16 cellular contexts compared by ENCODE assay signal in the genomic region with DNA sequence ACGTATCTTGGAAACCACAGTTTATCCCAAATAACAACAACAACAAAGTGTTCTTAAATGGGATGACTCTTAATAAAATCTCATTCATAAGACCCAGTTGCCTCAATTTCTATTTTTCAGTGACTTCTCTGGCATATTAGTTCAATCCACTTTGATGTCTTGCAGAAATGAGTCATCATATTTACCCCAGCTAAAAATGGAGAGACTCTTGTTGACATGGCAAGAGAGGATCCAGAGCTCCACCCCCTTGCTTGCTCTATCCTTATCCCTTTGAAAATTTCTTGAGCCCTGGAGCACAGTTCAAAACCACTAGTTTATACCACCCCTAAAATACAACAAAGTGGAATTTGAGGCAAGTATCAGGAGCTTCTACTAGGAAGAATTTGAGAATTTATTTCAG. TPM values are rescaled to one million over a fixed set of nuclear protein-coding genes. Genes with fewer than 3 reads are reported as not detected.
DNase-seq lines count a peak whose midpoint lies in the region; ATAC-seq, FAIRE-seq and TF ChIP-seq lines count a peak whose summit lies in the region.
"Had no signal": no experiment of that assay in that cellular context is flagged by ENCODE, and none has a peak within 500 bp of the region (broad histone marks: within the 10 kb centered on the region; RNA-seq: fewer than 3 reads in every experiment).

No MANE protein-coding gene starts in this region.

- TF ChIP-seq POLR2A in A549 (IDR thresholded peaks at IDR 0.05; ENCODE audit: low read length) (no peak), K562 (conservative IDR thresholded peaks at IDR 0.05) (no peak)

- no peak for ATAC-seq in A549
- no peak for ATAC-seq in K562
- ATAC-seq in HG03135 (IDR thresholded peaks at IDR 0.05; ENCODE audit: unreplicated experiment): no peak

- H3K36me3 Mint-ChIP-seq in HFFc6 (ENCODE audit: low read depth) (peaks cover 8% of the 10 kb centered on the region; the same call in 1 of the 2 replicates), mesothelial cell of epicardium (peaks cover 45% of the 10 kb centered on the region), osteocyte (ENCODE audit: unreplicated experiment) (peaks cover 32% of the 10 kb centered on the region)
- H3K36me3 Mint-ChIP-seq: CD4-positive, CD25-positive, alpha-beta regulatory T cell had no signal

- TF ChIP-seq EP300 in A549 (IDR thresholded peaks at IDR 0.05) (no peak), K562 (IDR thresholded peaks at IDR 0.05; ENCODE audit: low read length) (no peak)

- no peak overlapping the region for H2AFZ ChIP-seq in K562 (ENCODE audit: low read depth, low read length)

- H3K9me3 ChIP-seq in A549 (no peaks in the 10 kb centered on the region), K562 (replicated peaks; ENCODE audit: control insufficient read depth, insufficient read depth, low read depth, low read length) (no peaks in the 10 kb centered on the region)
- H3K9me3 ChIP-seq: HAP-1 had no signal

- TF ChIP-seq CTCF in A549 (IDR thresholded peaks at IDR 0.05): no peak
- TF ChIP-seq CTCF in HFFc6 (IDR thresholded peaks at IDR 0.05): no peak
- TF ChIP-seq CTCF in K562 (IDR thresholded peaks at IDR 0.05 in 2 of 3, conservative IDR thresholded peaks at IDR 0.05 in 1 of 3; ENCODE audit: insufficient read depth in 2 of 3, low read depth in 1 of 3, low read length in 3 of 3): no peak
- no peak for TF ChIP-seq CTCF in mesothelial cell of epicardium (IDR thresholded peaks at IDR 0.05; ENCODE audit: unreplicated experiment)
- no peak for TF ChIP-seq CTCF in osteocyte (IDR thresholded peaks at IDR 0.05)

- peaks cover 3 to 4% of the 10 kb centered on the region in 2 experiments; a peak in 3 of 5 replicates for H3K27me3 ChIP-seq in K562 (ENCODE audit: control insufficient read depth in 2 of 2, insufficient read depth in 2 of 2, low read length in 2 of 2)

- no peaks in the 10 kb centered on the region for H3K9me3 Mint-ChIP-seq in HFFc6
- H3K9me3 Mint-ChIP-seq in mesothelial cell of epicardium: peaks cover 3% of the 10 kb centered on the region
- peaks cover 3% of the 10 kb centered on the region for H3K9me3 Mint-ChIP-seq in osteocyte (ENCODE audit: unreplicated experiment)

- WGBS in A549 (ENCODE audit: missing lambda C conversion rate): 81% methylated on average over 1 of the region's 1 CpG
- 0% methylated on average over 1 of the region's 1 CpG for WGBS in K562 (ENCODE audit: insufficient coverage, low coverage, missing lambda C conversion rate)

- in situ Hi-C loops in K562 (cut with MboI): no loop called here

- H3K36me3 ChIP-seq in K562 (ENCODE audit: control insufficient read depth, insufficient read depth, low read length): no peaks in the 10 kb centered on the region
- H3K36me3 ChIP-seq: HAP-1 had no signal

- CTCF ChIA-PET in A549 (lab: Yijun Ruan, JAX) (no interaction called here), K562 (lab: Yijun Ruan, JAX; ENCODE audit: low intra/inter-chr PET ratio) (no interaction called here)

- no peak overlapping the region for H3K27ac ChIP-seq in A549
- H3K27ac ChIP-seq in K562 (ENCODE audit: extremely low read depth, low read depth, low read length): no peak overlapping the region

- H4K20me1 ChIP-seq in K562 (replicated peaks; ENCODE audit: control insufficient read depth, insufficient read depth, low read length): no peaks in the 10 kb centered on the region

- FAIRE-seq in A549 (lab: Jason Lieb, UNC): peak; percentile 72
- no peak for FAIRE-seq in K562 (lab: Jason Lieb, UNC)

- H3K9me1 ChIP-seq in K562 (ENCODE audit: control insufficient read depth, insufficient read depth, low read length): no peaks in the 10 kb centered on the region

- no peak overlapping the region for H3K9ac ChIP-seq in K562 (ENCODE audit: insufficient read depth in 1 of 2, low read depth in 2 of 2, low read length in 2 of 2)

- H3K4me3 Mint-ChIP-seq in HFFc6 (no peak overlapping the region), mesothelial cell of epicardium (no peak overlapping the region), osteocyte (ENCODE audit: unreplicated experiment) (no peak overlapping the region)
- H3K4me3 Mint-ChIP-seq: CD4-positive, CD25-positive, alpha-beta regulatory T cell had no signal

- POLR2A ChIA-PET in A549 (lab: Yijun Ruan, JAX): no interaction called here
- POLR2A ChIA-PET in K562 (lab: Yijun Ruan, JAX): no interaction called here

- no TSS peak for BruUV-seq in K562 (replicated peaks; lab: Mats Ljungman, UMichigan)

- H3K27ac Mint-ChIP-seq in HFFc6: no peak overlapping the region
- peak overlapping the region; percentile 39 for H3K27ac Mint-ChIP-seq in mesothelial cell of epicardium
- no peak overlapping the region for H3K27ac Mint-ChIP-seq in osteocyte (ENCODE audit: unreplicated experiment)
- H3K27ac Mint-ChIP-seq: CD4-positive, CD25-positive, alpha-beta regulatory T cell had no signal

- TF ChIP-seq RAD21 in A549 (conservative IDR thresholded peaks at IDR 0.05 in 1 of 2, IDR thresholded peaks at IDR 0.05 in 1 of 2) (no peak), K562 (CRISPR knock-in tag; conservative IDR thresholded peaks at IDR 0.05 in 1 of 2, IDR thresholded peaks at IDR 0.05 in 1 of 2) (no peak)

- H3K4me2 ChIP-seq in A549 (peak overlapping the region; percentile 23), K562 (ENCODE audit: insufficient read depth, low read length) (no peak overlapping the region)

- DNase-seq in A549 (ENCODE audit: low read depth in 1 of 2, low spot score in 1 of 2) (peak in 1 of 2 experiments; percentile 25), HFFc6 (peak; percentile 5), K562 (ENCODE audit: extremely low read depth in 1 of 4, low spot score in 3 of 4) (no peak), mesothelial cell of epicardium (ENCODE audit: low spot score in 2 of 2, unreplicated experiment in 2 of 2) (no peak), osteocyte (ENCODE audit: extremely low spot score, unreplicated experiment) (no peak), EL (no peak)
- no peak for DNase-seq in stimulated activated naive CD4-positive, alpha-beta T cell treated with Interleukin-2 at 50 U/mL for 16 hours (lab: John Stamatoyannopoulos, UW)
- DNase-seq: ACHN; Calu3; CD4-positive, CD25-positive, alpha-beta regulatory T cell; NCI-H1048; NCI-H146; NCI-H2227 treated with DMSO at 0.1 percent for 48 hours; NCI-H69 had no signal

- H3K27me3 Mint-ChIP-seq in HFFc6 (ENCODE audit: insufficient read depth): peaks cover 1% of the 10 kb centered on the region; the same call in 1 of the 2 replicates
- H3K27me3 Mint-ChIP-seq in mesothelial cell of epicardium (ENCODE audit: low read depth): no peaks in the 10 kb centered on the region
- no peaks in the 10 kb centered on the region for H3K27me3 Mint-ChIP-seq in osteocyte (ENCODE audit: unreplicated experiment)

- H3K4me1 Mint-ChIP-seq in HFFc6 (ENCODE audit: low read depth) (peaks cover 36% of the 10 kb centered on the region), mesothelial cell of epicardium (peaks cover 5% of the 10 kb centered on the region), osteocyte (ENCODE audit: unreplicated experiment) (peaks cover 24% of the 10 kb centered on the region)
- H3K4me1 Mint-ChIP-seq: CD4-positive, CD25-positive, alpha-beta regulatory T cell had no signal

- H3K4me1 ChIP-seq in A549: peaks cover 36% of the 10 kb centered on the region
- no peaks in the 10 kb centered on the region; a peak in 1 of 5 replicates for H3K4me1 ChIP-seq in K562 (replicated peaks in 1 of 2; ENCODE audit: control insufficient read depth in 2 of 2, insufficient read depth in 2 of 2, low read length in 2 of 2)
- H3K4me1 ChIP-seq: HAP-1 had no signal

- intact Hi-C loops in K562 (cut with micrococcal nuclease): no loop called here

- no peak overlapping the region for H3K4me3 ChIP-seq in A549
- H3K4me3 ChIP-seq in K562: no peak overlapping the region
- H3K4me3 ChIP-seq: HAP-1 had no signal

- no peaks in the 10 kb centered on the region for H3K79me2 ChIP-seq in K562 (ENCODE audit: control insufficient read depth, insufficient read depth, low read length)

RNA-seq across cellular contexts. Expression of a gene that starts 20.8 kb away (rescaled TPM):
- polyA plus RNA-seq in A549 (2011; rRNA removed): 42.0 and 47.8 TPM in 2 replicates
- 1.9 and 2.5 TPM in 2 replicates for polyA plus RNA-seq in A549 (2012; cell fraction: cytosol; rRNA removed)
- polyA plus RNA-seq in A549 (2012; cell fraction: nucleus; rRNA removed): 11.0 and 11.6 TPM in 2 replicates
- polyA plus RNA-seq in A549 (2017; fragmentation: RNase III; extraction: RNeasy Plus Mini Kit Qiagen cat#74134 plus additional on column Dnase treatment): 20.1 to 26.0 TPM (median 21.1 TPM) in 3 replicates
- polyA minus RNA-seq in A549 (2011; rRNA and poly(A)+ RNA removed): 104 and 116 TPM in 2 replicates
- 10 to 100 TPM; 18.8 to 25.5 (median 22.5) TPM for total RNA-seq in HFFc6 (2021; fragmentation: NEBNext Ultra II Directional; extraction: Animal tissue kit (Norgen Biotek cat#: 25700))
- 0.05 and 0.16 TPM in 2 replicates for total RNA-seq in K562 (2011; cell fraction: chromatin; rRNA removed; ENCODE audit: low replicate concordance)
- total RNA-seq in K562 (2011; cell fraction: nucleolus; rRNA removed): not detected in 2 replicates
- total RNA-seq in K562 (2011; cell fraction: nucleoplasm; rRNA removed): 0.07 TPM in 1 of 2 replicates, not detected in the other
- 0.05 and 0.37 TPM in 2 replicates for total RNA-seq in K562 (2014; rRNA removed)
- 0.06 and 0.07 TPM in 2 replicates for total RNA-seq in K562 (2014; rRNA removed; fragmentation: Illumina TruSeq; extraction: Trizol)
- 0.22 and 0.26 TPM in 2 replicates for total RNA-seq in K562 (2015; rRNA removed; fragmentation: Illumina TruSeq; extraction: Trizol)
- total RNA-seq in K562 (2021): 0.29 and 0.33 TPM in 2 replicates
- 0.03 and 0.12 TPM in 2 replicates for polyA plus RNA-seq in K562 (2011; rRNA removed)
- polyA plus RNA-seq in K562 (2011; cell fraction: cytosol; rRNA removed): 0.15 and 0.19 TPM in 2 replicates
- polyA plus RNA-seq in K562 (2011; cell fraction: nucleus; rRNA removed): 0.04 and 0.17 TPM in 2 replicates
- polyA plus RNA-seq in K562 (2012): 0.29 and 0.30 TPM in 2 replicates
- 0.12 and 0.29 TPM in 2 replicates for polyA plus RNA-seq in K562 (2014; fragmentation: Illumina TruSeq; extraction: Trizol)
- under 1 TPM; 0.01 to 0.04 TPM for polyA plus RNA-seq in K562 (2014; fragmentation: Nextera tagmentation; extraction: Ambion mirVana)
- polyA plus RNA-seq in K562 (2014; rRNA removed): 0.01 and 0.40 TPM in 2 replicates
- 0.46 and 0.60 TPM in 2 replicates for polyA minus RNA-seq in K562 (2011; rRNA and poly(A)+ RNA removed)
- polyA minus RNA-seq in K562 (2011; cell fraction: cytosol; rRNA and poly(A)+ RNA removed): not detected in 2 replicates
- 0.13 and 0.56 TPM in 2 replicates for polyA minus RNA-seq in K562 (2011; cell fraction: nucleus; rRNA and poly(A)+ RNA removed)
- 633 to 678 TPM (median 634 TPM) in 3 replicates for total RNA-seq in mesothelial cell of epicardium
- total RNA-seq in osteocyte: 67.0 and 67.5 TPM in 2 replicates
- total RNA-seq: CD4-positive, CD25-positive, alpha-beta regulatory T cell had no signal

Comparison
In these comparisons a context has a peak if more than half of its experiments do, and no peak if none do; other contexts are left out.
1. RNA of a gene that starts 20.8 kb away (total RNA-seq): 633 to 678 TPM in mesothelial cell of epicardium, 67.0 to 67.5 TPM in osteocyte and 18.8 to 25.5 TPM in HFFc6; 0.05 to 0.37 TPM in K562; every median in the first group is over 10 times any median in the second.